Comparison of ENCODE assay signal across 8 cellular contexts in genomic region chr2:2613279-2614199, GRCh38.
A peak's percentile ranks its signal among the peaks of the same experiment; 100 is the strongest.
DNase-seq lines count a peak whose midpoint lies in the region; ATAC-seq and TF ChIP-seq lines count a peak whose summit lies in the region.

No MANE protein-coding gene starts in this region.

- H3K27me3 Mint-ChIP-seq in Caco-2 (ENCODE audit: insufficient read depth, unreplicated experiment): no peaks in the 10 kb centered on the region
- H3K27me3 Mint-ChIP-seq in activated naive CD4-positive, alpha-beta T cell treated with anti-CD3 and anti-CD28 coated beads, Interleukin-2, amount 50 U/mL, for 24 hours: peaks cover 6% of the 10 kb centered on the region

- no peaks in the 10 kb centered on the region for H3K36me3 Mint-ChIP-seq in Caco-2 (ENCODE audit: insufficient read depth, unreplicated experiment)
- peaks cover 9% of the 10 kb centered on the region for H3K36me3 Mint-ChIP-seq in activated naive CD4-positive, alpha-beta T cell treated with anti-CD3 and anti-CD28 coated beads, Interleukin-2, amount 50 U/mL, for 24 hours

- H3K4me1 ChIP-seq in Caco-2 (no peaks in the 10 kb centered on the region), HUES64 (ENCODE audit: insufficient read depth, low read length) (0 out of 2 replicates have a peak, but pooled peaks cover 3% of the 10 kb centered on the region), osteoblast (ENCODE audit: insufficient read depth, low read length) (no peaks in the 10 kb centered on the region)

- H2AFZ ChIP-seq in osteoblast (ENCODE audit: low read length): peak overlapping the region; percentile 84

- WGBS in HUES64: 17% methylated on average over 34 of the region's 34 CpGs

- H3K9me3 ChIP-seq in Caco-2 (no peaks in the 10 kb centered on the region), HUES64 (ENCODE audit: insufficient read depth, low read depth, low read length) (peaks cover 12% of the 10 kb centered on the region; the same call in 1 of the 2 replicates), SK-N-MC (ENCODE audit: low read depth, low read length) (no peaks in the 10 kb centered on the region), osteoblast (ENCODE audit: low read depth, low read length) (no peaks in the 10 kb centered on the region)

- TF ChIP-seq CTCF in Caco-2 (IDR thresholded peaks at IDR 0.05; ENCODE audit: insufficient read depth in 1 of 2, low read depth in 1 of 2, low read length in 1 of 2, severe bottlenecking in 1 of 2, unreplicated experiment in 1 of 2): no peak
- no peak for TF ChIP-seq CTCF in osteoblast (IDR thresholded peaks at IDR 0.05; ENCODE audit: extremely low read depth, low read depth, low read length)

- H3K27ac ChIP-seq in HUES64 (ENCODE audit: low read depth, low read length) (no peak overlapping the region), SK-N-MC (no peak overlapping the region), osteoblast (ENCODE audit: low read depth, low read length) (no peak overlapping the region), temporal lobe (ENCODE audit: low read depth, low read length) (peak overlapping the region; percentile 71)

- DNase-seq in Caco-2: peak; percentile 57 to 71
- DNase-seq in SK-N-MC (ENCODE audit: low read depth, low spot score): peak; percentile 2
- peak; percentile 94 to 99 (median 97) for DNase-seq in head of caudate nucleus
- no peak for DNase-seq in osteoblast (ENCODE audit: insufficient read length, low spot score, missing footprints)

- H3K4me3 ChIP-seq in Caco-2 (ENCODE audit: low read depth, low read length) (peak overlapping the region; percentile 12), HUES64 (ENCODE audit: low read length) (peak overlapping the region; percentile 46), SK-N-MC (peak overlapping the region; percentile 57), osteoblast (ENCODE audit: insufficient read depth, low read length) (peak overlapping the region; percentile 51)

- H3K36me3 ChIP-seq in Caco-2 (ENCODE audit: control insufficient read depth, insufficient read depth, low read length) (no peaks in the 10 kb centered on the region), HUES64 (ENCODE audit: insufficient read depth, low read length) (no peaks in the 10 kb centered on the region), SK-N-MC (ENCODE audit: insufficient read depth, low read length) (no peaks in the 10 kb centered on the region), osteoblast (ENCODE audit: insufficient read depth, low read length) (no peaks in the 10 kb centered on the region)

- H4K20me1 ChIP-seq in osteoblast (ENCODE audit: insufficient read depth, low read length): no peaks in the 10 kb centered on the region

- no TSS peak for BruUV-seq in Caco-2 (replicated peaks; lab: Mats Ljungman, UMichigan)

- peaks cover 10% of the 10 kb centered on the region for H3K9me3 Mint-ChIP-seq in Caco-2 (ENCODE audit: unreplicated experiment)
- H3K9me3 Mint-ChIP-seq in activated naive CD4-positive, alpha-beta T cell treated with anti-CD3 and anti-CD28 coated beads, Interleukin-2, amount 50 U/mL, for 24 hours: peaks cover 6% of the 10 kb centered on the region

- POLR2A ChIA-PET in Caco-2 (lab: Charles Lee): no interaction called here

- H3K4me1 Mint-ChIP-seq in Caco-2 (ENCODE audit: low read depth, unreplicated experiment): no peaks in the 10 kb centered on the region
- H3K4me1 Mint-ChIP-seq in activated naive CD4-positive, alpha-beta T cell treated with anti-CD3 and anti-CD28 coated beads, Interleukin-2, amount 50 U/mL, for 24 hours: peaks cover 12% of the 10 kb centered on the region

- CTCF ChIA-PET in Caco-2 (lab: Charles Lee): no interaction called here

- H3K27ac Mint-ChIP-seq in Caco-2 (ENCODE audit: unreplicated experiment): no peak overlapping the region
- H3K27ac Mint-ChIP-seq in activated naive CD4-positive, alpha-beta T cell treated with anti-CD3 and anti-CD28 coated beads, Interleukin-2, amount 50 U/mL, for 24 hours: peak overlapping the region; percentile 88

- peak overlapping the region; percentile 44 for H3K4me3 Mint-ChIP-seq in Caco-2 (ENCODE audit: unreplicated experiment)
- H3K4me3 Mint-ChIP-seq in activated naive CD4-positive, alpha-beta T cell treated with anti-CD3 and anti-CD28 coated beads, Interleukin-2, amount 50 U/mL, for 24 hours: peak overlapping the region; percentile 86

- no peaks in the 10 kb centered on the region for H3K79me2 ChIP-seq in osteoblast (ENCODE audit: insufficient read depth, low read length)

- ATAC-seq in GM21423 (IDR thresholded peaks at IDR 0.05; ENCODE audit: unreplicated experiment): peak; percentile 100

- H3K27me3 ChIP-seq in Caco-2 (replicated peaks; ENCODE audit: control insufficient read depth, insufficient read depth, low read length): no peaks in the 10 kb centered on the region; the same call in 1 of the 2 replicates
- H3K27me3 ChIP-seq in HUES64 (ENCODE audit: insufficient read depth, low read length): no peaks in the 10 kb centered on the region; the same call in 1 of the 2 replicates
- no peaks in the 10 kb centered on the region for H3K27me3 ChIP-seq in osteoblast (ENCODE audit: insufficient read depth, low read length)

- H3K9ac ChIP-seq in HUES64 (ENCODE audit: low read depth, low read length): peak overlapping the region; percentile 17; the same call in 1 of the 2 replicates
- no peak overlapping the region for H3K9ac ChIP-seq in SK-N-MC (ENCODE audit: insufficient read length)

- H3K4me2 ChIP-seq in osteoblast (ENCODE audit: insufficient read depth, low read length): peak overlapping the region; percentile 23

- intact Hi-C loops in Caco-2 (cut with micrococcal nuclease; ENCODE audit: unreplicated experiment) (no loop called here), head of caudate nucleus (cut with DNase I) (loop anchor here (2.0 kb wide), 1 partner anchor 35 kb away; no protein-coding TSS in a partner anchor)
